In genomic region chr13:104295537-104295936, GRCh38 we compare ENCODE assay signal across 27 cellular contexts.
"Had no signal": no experiment of that assay in that cellular context is flagged by ENCODE, and none has a peak within 500 bp of the region (broad histone marks: within the 10 kb centered on the region; RNA-seq: fewer than 3 reads in every experiment).

No MANE protein-coding gene starts in this region.

- H3K36me3 Mint-ChIP-seq: activated naive CD4-positive, alpha-beta T cell treated with anti-CD3 and anti-CD28 coated beads, Interleukin-2, amount 10 ng/mL, durations not matched to agents 7 days and 5 days; activated naive CD8-positive, alpha-beta T cell treated with anti-CD3 and anti-CD28 coated beads for 36 hours; T-cell had no signal

- ATAC-seq: activated CD4-positive, alpha-beta T cell treated with anti-CD3 and anti-CD28 coated beads for 36 hours; activated CD8-positive, alpha-beta T cell treated with anti-CD3 and anti-CD28 coated beads for 36 hours; activated T-cell treated with anti-CD3 and anti-CD28 coated beads, Interleukin-2, amount 50 U/mL, for 72 hours; T-cell had no signal

- H3K9ac ChIP-seq: KMS-11 had no signal

- H3K4me3 Mint-ChIP-seq: activated CD4-positive, alpha-beta T cell treated with anti-CD3 and anti-CD28 coated beads for 36 hours; activated CD8-positive, alpha-beta T cell treated with anti-CD3 and anti-CD28 coated beads for 36 hours; activated naive CD4-positive, alpha-beta T cell treated with anti-CD3 and anti-CD28 coated beads, Interleukin-2, amount 10 ng/mL, durations not matched to agents 7 days and 5 days; activated naive CD8-positive, alpha-beta T cell treated with anti-CD3 and anti-CD28 coated beads for 36 hours; activated T-cell treated with anti-CD3 and anti-CD28 coated beads, Interleukin-2, amount 50 U/mL, for 72 hours; T-cell had no signal

- H3K4me3 ChIP-seq: SJSA1 had no signal

- H3K27ac ChIP-seq: brain microvascular endothelial cell, KMS-11, SJSA1, WERI-Rb-1 had no signal

- H3K36me3 ChIP-seq: brain microvascular endothelial cell, SJSA1, WERI-Rb-1 had no signal

- H3K4me2 ChIP-seq: KMS-11 had no signal

- H3K27ac Mint-ChIP-seq: activated CD4-positive, alpha-beta T cell treated with anti-CD3 and anti-CD28 coated beads for 36 hours; activated CD8-positive, alpha-beta T cell treated with anti-CD3 and anti-CD28 coated beads for 36 hours; activated naive CD4-positive, alpha-beta T cell treated with anti-CD3 and anti-CD28 coated beads, Interleukin-2, amount 10 ng/mL, durations not matched to agents 7 days and 5 days; activated naive CD8-positive, alpha-beta T cell treated with anti-CD3 and anti-CD28 coated beads for 36 hours; activated T-cell treated with anti-CD3 and anti-CD28 coated beads, Interleukin-2, amount 50 U/mL, for 72 hours; activated T-helper 2 cell treated with anti-CD3 and anti-CD28 coated beads, Interferon-gamma antibody, Interleukin-2, Interleukin-4, amounts not matched to agents 10 μg/mL and 5 μg/mL and 100 μg/mL, durations not matched to agents 14 hours and 24 hours and 36 hours; T-cell had no signal

- H3K9me3 Mint-ChIP-seq: activated CD8-positive, alpha-beta T cell treated with anti-CD3 and anti-CD28 coated beads for 36 hours; activated naive CD8-positive, alpha-beta T cell treated with anti-CD3 and anti-CD28 coated beads for 36 hours had no signal

- H3K27me3 Mint-ChIP-seq: activated CD4-positive, alpha-beta T cell treated with anti-CD3 and anti-CD28 coated beads for 36 hours; activated CD8-positive, alpha-beta T cell treated with anti-CD3 and anti-CD28 coated beads for 36 hours; activated naive CD4-positive, alpha-beta T cell treated with anti-CD3 and anti-CD28 coated beads, Interleukin-2, amount 10 ng/mL, durations not matched to agents 7 days and 5 days; activated naive CD8-positive, alpha-beta T cell treated with anti-CD3 and anti-CD28 coated beads for 36 hours; T-cell had no signal

- H3K4me1 Mint-ChIP-seq: activated CD4-positive, alpha-beta T cell treated with anti-CD3 and anti-CD28 coated beads for 36 hours; activated naive CD4-positive, alpha-beta T cell treated with anti-CD3 and anti-CD28 coated beads, Interleukin-2, amount 10 ng/mL, durations not matched to agents 7 days and 5 days; activated naive CD8-positive, alpha-beta T cell treated with anti-CD3 and anti-CD28 coated beads for 36 hours; T-cell had no signal

- H3K4me1 ChIP-seq: SJSA1 had no signal

- H3K9me3 ChIP-seq: SJSA1 had no signal

- FAIRE-seq: RCC 7860 had no signal

- H3K27me3 ChIP-seq: brain microvascular endothelial cell, SJSA1 had no signal

- DNase-seq: activated CD4-positive, alpha-beta T cell treated with anti-CD3 and anti-CD28 coated beads for 36 hours; activated CD8-positive, alpha-beta memory T cell treated with anti-CD3 and anti-CD28 coated beads, Interleukin-2, amount 50 U/mL, for 4 hours; activated CD8-positive, alpha-beta T cell treated with anti-CD3 and anti-CD28 coated beads for 36 hours; activated gamma-delta T cell treated with Interleukin-2 at 50 U/mL for 16 hours; activated naive CD4-positive, alpha-beta T cell treated with anti-CD3 and anti-CD28 coated beads, Interleukin-2, amount 10 ng/mL, durations not matched to agents 7 days and 5 days; activated naive CD8-positive, alpha-beta T cell treated with anti-CD3 and anti-CD28 coated beads for 36 hours; activated T-cell treated with anti-CD3 and anti-CD28 coated beads, Interleukin-2, amount 50 U/mL, for 72 hours; brain microvascular endothelial cell; cerebellar nuclear complex; MM.1S; NCI-H1105; NCI-H1436; NCI-H1694 treated with DMSO at 0.1 percent for 48 hours; NCI-H2029 treated with DMSO at 0.1 percent for 48 hours; NCI-H345; NCI-H510A; NCI-H526 treated with DMSO at 0.1 percent for 48 hours; PC-3; SHP77; T-cell; T-helper 2 cell; T1000; WERI-Rb-1 had no signal
